ENCODE assay signal across 14 cellular contexts in genomic region chr4:108058685-108059440, GRCh38.
DNase-seq lines count a peak whose midpoint lies in the region; ATAC-seq and TF ChIP-seq lines count a peak whose summit lies in the region.
"Had no signal": no experiment of that assay in that cellular context is flagged by ENCODE, and none has a peak within 500 bp of the region (broad histone marks: within the 10 kb centered on the region; RNA-seq: fewer than 3 reads in every experiment).

No MANE protein-coding gene starts in this region.

- no peak for TF ChIP-seq CTCF in fibroblast of villous mesenchyme (IDR thresholded peaks at IDR 0.05; ENCODE audit: insufficient read depth, low read depth, low read length)

- peaks cover 17% of the 10 kb centered on the region for H3K36me3 ChIP-seq in SJCRH30
- H3K36me3 ChIP-seq: right lobe of liver had no signal

- H3K4me1 ChIP-seq in SJCRH30: peaks cover 3% of the 10 kb centered on the region; the same call in 1 of the 2 replicates
- H3K4me1 ChIP-seq: right lobe of liver had no signal

- H3K4me3 ChIP-seq in SJCRH30 (no peak overlapping the region), fibroblast of villous mesenchyme (ENCODE audit: low read depth, low read length) (no peak overlapping the region)
- H3K4me3 ChIP-seq: right lobe of liver had no signal

- H3K27me3 ChIP-seq in SJCRH30: no peaks in the 10 kb centered on the region

- no peak overlapping the region for H3K27ac ChIP-seq in SJCRH30
- no peak overlapping the region for H3K27ac ChIP-seq in substantia nigra (ENCODE audit: low read depth, low read length, poor library complexity, severe bottlenecking)
- H3K27ac ChIP-seq: right lobe of liver had no signal

- ATAC-seq in HG03342 (IDR thresholded peaks at IDR 0.05; ENCODE audit: unreplicated experiment): no peak
- no peak for ATAC-seq in GM18868 (IDR thresholded peaks at IDR 0.05; ENCODE audit: unreplicated experiment)
- no peak for ATAC-seq in GM21786 (IDR thresholded peaks at IDR 0.05; ENCODE audit: unreplicated experiment)
- ATAC-seq: left ventricle myocardium superior had no signal

- DNase-seq in AG08395 (ENCODE audit: low spot score) (peak; percentile 86), GM04504 (ENCODE audit: low read depth) (peak; percentile 72), SJCRH30 (peak; percentile 32 to 62), fibroblast of villous mesenchyme (ENCODE audit: low read depth) (peak; percentile 44), substantia nigra (lab: John Stamatoyannopoulos, UW) (no peak)
- DNase-seq: amniotic stem cell; erythroblast; KG1; left ventricle myocardium superior; NK-92 treated with Interleukin-12 subunit alpha and Interleukin-12 subunit beta, amount 100 ng/mL, for 24 hours; right lobe of liver had no signal

- H3K9me3 ChIP-seq in SJCRH30 (replicated peaks): no peaks in the 10 kb centered on the region
- H3K9me3 ChIP-seq: right lobe of liver had no signal

Comparison
In these comparisons a context has a peak if more than half of its experiments do, and no peak if none do; other contexts are left out.
1. DNase-seq: peak in AG08395 (single experiment), GM04504 (single experiment), SJCRH30 (2 of 2) and fibroblast of villous mesenchyme (single experiment); none in substantia nigra (0 of 49).